Comparison of ENCODE assay signal across 8 cellular contexts in the genomic region with DNA sequence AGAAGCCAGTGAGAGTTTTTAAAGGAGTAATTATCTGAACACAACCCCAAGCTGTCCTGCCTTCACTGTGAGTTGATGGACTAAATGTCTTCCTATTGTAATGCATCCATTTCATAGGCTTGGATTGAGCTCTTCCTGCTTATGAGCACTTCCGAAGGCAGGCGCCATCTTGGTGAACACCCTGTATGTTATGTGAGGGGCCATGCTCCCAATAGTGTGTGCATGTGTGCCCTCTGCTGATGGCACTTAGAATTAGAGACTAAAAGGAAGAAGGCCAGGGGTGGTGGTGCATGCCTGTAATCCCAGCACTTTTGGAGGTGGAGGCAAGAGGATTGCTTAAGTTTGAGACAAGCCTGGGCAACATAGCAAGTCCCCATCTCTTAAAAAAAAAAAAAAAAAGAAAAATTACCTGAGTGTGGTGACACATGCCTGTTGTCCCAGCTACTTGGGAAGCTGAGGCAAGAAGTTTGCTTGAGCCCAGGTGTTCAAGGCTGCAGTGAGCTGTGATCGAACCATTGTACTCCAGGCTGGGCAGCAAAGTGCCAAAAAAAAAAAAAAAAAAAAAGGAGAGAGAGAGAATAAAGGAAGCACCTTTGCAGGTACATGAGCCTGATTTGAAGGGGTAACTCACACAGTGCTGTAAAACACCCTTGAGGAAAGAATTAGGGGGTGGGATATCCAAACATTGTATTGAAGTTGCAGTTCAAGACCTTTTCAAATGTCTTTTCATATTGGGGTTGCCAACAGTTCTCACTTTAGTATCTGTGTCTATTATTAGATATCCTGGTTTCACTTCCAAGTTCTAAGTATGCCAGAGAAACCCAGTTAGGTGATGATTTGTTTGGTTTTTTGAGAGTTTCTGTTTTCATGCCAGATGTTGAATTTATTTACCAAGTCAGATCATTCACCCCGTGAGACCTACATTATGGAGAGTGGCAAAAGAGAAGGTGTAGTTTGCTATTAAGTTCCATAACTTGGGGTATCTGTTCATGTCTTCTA.
DNase-seq lines count a peak whose midpoint lies in the region; ATAC-seq, FAIRE-seq and TF ChIP-seq lines count a peak whose summit lies in the region.

No MANE protein-coding gene starts in this region.

- peak; percentile 93 for FAIRE-seq in GM18507 (lab: Jason Lieb, UNC)

- no peak overlapping the region for H3K4me3 Mint-ChIP-seq in central memory CD8-positive, alpha-beta T cell

- intact Hi-C loops in psoas muscle (cut with DNase I): no loop called here

- H3K27me3 Mint-ChIP-seq in central memory CD8-positive, alpha-beta T cell: no peaks in the 10 kb centered on the region

- peaks cover 19% of the 10 kb centered on the region for H3K4me1 ChIP-seq in psoas muscle

- peaks cover 24% of the 10 kb centered on the region for H3K4me1 Mint-ChIP-seq in central memory CD8-positive, alpha-beta T cell

- ATAC-seq in HG02852 (IDR thresholded peaks at IDR 0.05; ENCODE audit: unreplicated experiment): peak; percentile 39
- peak; percentile 22 for ATAC-seq in central memory CD8-positive, alpha-beta T cell (replicated peaks; ENCODE audit: extremely low read depth, poor library complexity, severe bottlenecking)
- peak; percentile 36 to 64 (median 62) for ATAC-seq in psoas muscle

- H3K4me3 ChIP-seq in psoas muscle: no peak overlapping the region

- peak; percentile 33 for DNase-seq in CD1c-positive myeloid dendritic cell (ENCODE audit: extremely low spot score)
- no peak for DNase-seq in GM18507 (ENCODE audit: extremely low spot score, insufficient read length, low read depth)
- DNase-seq in NCI-H345 treated with DMSO at 0.1 percent for 48 hours (lab: John Stamatoyannopoulos, UW; ENCODE audit: unreplicated experiment): peak; percentile 35
- DNase-seq in central memory CD8-positive, alpha-beta T cell (ENCODE audit: low spot score in 2 of 2): no peak
- DNase-seq in psoas muscle: no peak
- DNase-seq in NCI-H128 (lab: John Stamatoyannopoulos, UW; ENCODE audit: unreplicated experiment): no peak
- no peak for DNase-seq in SW 1271 (lab: John Stamatoyannopoulos, UW)

- peaks cover 3% of the 10 kb centered on the region for H3K36me3 Mint-ChIP-seq in central memory CD8-positive, alpha-beta T cell (ENCODE audit: insufficient read depth)

- no peaks in the 10 kb centered on the region for H3K27me3 ChIP-seq in psoas muscle (ENCODE audit: insufficient read depth in 3 of 3, low read length in 2 of 3)

- no peak overlapping the region for H3K27ac ChIP-seq in psoas muscle

- H3K9me3 ChIP-seq in psoas muscle: no peaks in the 10 kb centered on the region

- no peak for TF ChIP-seq CTCF in psoas muscle (IDR thresholded peaks at IDR 0.05)

- H3K9me3 Mint-ChIP-seq in central memory CD8-positive, alpha-beta T cell: no peaks in the 10 kb centered on the region

- WGBS in psoas muscle, 3 donors: 63 to 74% (median 66%) methylated on average over 4 of the region's 4 CpGs

- peak overlapping the region; percentile 69 for H3K27ac Mint-ChIP-seq in central memory CD8-positive, alpha-beta T cell (ENCODE audit: low read depth)

- H3K36me3 ChIP-seq in psoas muscle (ENCODE audit: insufficient read depth in 1 of 2, low read depth in 1 of 2): peaks cover 0 to 4% of the 10 kb centered on the region in 2 donors

Comparison
In these comparisons a context has a peak if more than half of its experiments do, and no peak if none do; other contexts are left out.
1. DNase-seq: peak in CD1c-positive myeloid dendritic cell (single experiment) and NCI-H345 treated with DMSO at 0.1 percent for 48 hours (single experiment); none in GM18507 (single experiment), central memory CD8-positive, alpha-beta T cell (0 of 2), psoas muscle (0 of 2), NCI-H128 (single experiment) and SW 1271 (0 of 2).
2. Peak in every context shown above with its lines, with median percentiles within 50 percentile points of each other: ATAC-seq.